ENCODE assay signal across 1 cellular context in genomic region chr5:137753227-137753985, GRCh38.
TF ChIP-seq lines count a peak whose summit lies in the region.

No MANE protein-coding gene starts in this region.

TF ChIP-seq in K562, 482 proteins besides CTCF, POLR2A, EP300 and RAD21 (continued from another document):
- TF ChIP-seq AFF4 (CRISPR knock-in tag; IDR thresholded peaks at IDR 0.05) (peak; percentile 89; the same call in 1 of the 2 replicates), ZNF766 (CRISPR knock-in tag; conservative IDR thresholded peaks at IDR 0.05) (no peak), ETV6 (IDR thresholded peaks at IDR 0.05; ENCODE audit: borderline replicate concordance in 1 of 2, low read depth in 2 of 2, low read length in 1 of 2) (no peak), ETV6 (CRISPR knock-in tag; IDR thresholded peaks at IDR 0.05; ENCODE audit: borderline replicate concordance) (0 out of 2 replicates have a peak, but pooled peaks have one; percentile 17), ZNF586 (CRISPR knock-in tag; conservative IDR thresholded peaks at IDR 0.05) (no peak), SAP30 (IDR thresholded peaks at IDR 0.05; ENCODE audit: borderline replicate concordance, insufficient read depth, low read depth, low read length, poor library complexity, severe bottlenecking) (peak; percentile 55), EGR1 (conservative IDR thresholded peaks at IDR 0.05) (0 out of 2 replicates have a peak, but pooled peaks have one; percentile 15), THRAP3 (IDR thresholded peaks at IDR 0.05; ENCODE audit: borderline replicate concordance) (no peak), POLR2G (IDR thresholded peaks at IDR 0.05; ENCODE audit: low read depth, low read length) (peak; percentile 48), ZNF224 (CRISPR knock-in tag; IDR thresholded peaks at IDR 0.05) (0 out of 2 replicates have a peak, but pooled peaks have one; percentile 62), FOXK1 (CRISPR knock-in tag; IDR thresholded peaks at IDR 0.05; ENCODE audit: borderline replicate concordance) (0 out of 2 replicates have a peak, but pooled peaks have one; percentile 15), POLR3G (IDR thresholded peaks at IDR 0.05; ENCODE audit: extremely low read depth, insufficient read length, insufficient replicate concordance) (no peak), SUPT5H (IDR thresholded peaks at IDR 0.05) (no peak), CBX8 (IDR thresholded peaks at IDR 0.05; ENCODE audit: borderline replicate concordance, extremely low read depth, low read depth, low read length, poor library complexity, severe bottlenecking) (no peak), HDAC1 (IDR thresholded peaks at IDR 0.05) (0 out of 4 replicates have a peak, but pooled peaks of 1 of the 2 experiments have one; percentile 34)
- TF ChIP-seq, protein P1, sequence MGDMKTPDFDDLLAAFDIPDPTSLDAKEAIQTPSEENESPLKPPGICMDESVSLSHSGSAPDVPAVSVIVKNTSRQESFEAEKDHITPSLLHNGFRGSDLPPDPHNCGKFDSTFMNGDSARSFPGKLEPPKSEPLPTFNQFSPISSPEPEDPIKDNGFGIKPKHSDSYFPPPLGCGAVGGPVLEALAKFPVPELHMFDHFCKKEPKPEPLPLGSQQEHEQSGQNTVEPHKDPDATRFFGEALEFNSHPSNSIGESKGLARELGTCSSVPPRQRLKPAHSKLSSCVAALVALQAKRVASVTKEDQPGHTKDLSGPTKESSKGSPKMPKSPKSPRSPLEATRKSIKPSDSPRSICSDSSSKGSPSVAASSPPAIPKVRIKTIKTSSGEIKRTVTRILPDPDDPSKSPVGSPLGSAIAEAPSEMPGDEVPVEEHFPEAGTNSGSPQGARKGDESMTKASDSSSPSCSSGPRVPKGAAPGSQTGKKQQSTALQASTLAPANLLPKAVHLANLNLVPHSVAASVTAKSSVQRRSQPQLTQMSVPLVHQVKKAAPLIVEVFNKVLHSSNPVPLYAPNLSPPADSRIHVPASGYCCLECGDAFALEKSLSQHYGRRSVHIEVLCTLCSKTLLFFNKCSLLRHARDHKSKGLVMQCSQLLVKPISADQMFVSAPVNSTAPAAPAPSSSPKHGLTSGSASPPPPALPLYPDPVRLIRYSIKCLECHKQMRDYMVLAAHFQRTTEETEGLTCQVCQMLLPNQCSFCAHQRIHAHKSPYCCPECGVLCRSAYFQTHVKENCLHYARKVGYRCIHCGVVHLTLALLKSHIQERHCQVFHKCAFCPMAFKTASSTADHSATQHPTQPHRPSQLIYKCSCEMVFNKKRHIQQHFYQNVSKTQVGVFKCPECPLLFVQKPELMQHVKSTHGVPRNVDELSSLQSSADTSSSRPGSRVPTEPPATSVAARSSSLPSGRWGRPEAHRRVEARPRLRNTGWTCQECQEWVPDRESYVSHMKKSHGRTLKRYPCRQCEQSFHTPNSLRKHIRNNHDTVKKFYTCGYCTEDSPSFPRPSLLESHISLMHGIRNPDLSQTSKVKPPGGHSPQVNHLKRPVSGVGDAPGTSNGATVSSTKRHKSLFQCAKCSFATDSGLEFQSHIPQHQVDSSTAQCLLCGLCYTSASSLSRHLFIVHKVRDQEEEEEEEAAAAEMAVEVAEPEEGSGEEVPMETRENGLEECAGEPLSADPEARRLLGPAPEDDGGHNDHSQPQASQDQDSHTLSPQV (IDR thresholded peaks at IDR 0.05) = 0 out of 2 replicates have a peak, but pooled peaks have one; percentile 20
- TF ChIP-seq, protein P2, sequence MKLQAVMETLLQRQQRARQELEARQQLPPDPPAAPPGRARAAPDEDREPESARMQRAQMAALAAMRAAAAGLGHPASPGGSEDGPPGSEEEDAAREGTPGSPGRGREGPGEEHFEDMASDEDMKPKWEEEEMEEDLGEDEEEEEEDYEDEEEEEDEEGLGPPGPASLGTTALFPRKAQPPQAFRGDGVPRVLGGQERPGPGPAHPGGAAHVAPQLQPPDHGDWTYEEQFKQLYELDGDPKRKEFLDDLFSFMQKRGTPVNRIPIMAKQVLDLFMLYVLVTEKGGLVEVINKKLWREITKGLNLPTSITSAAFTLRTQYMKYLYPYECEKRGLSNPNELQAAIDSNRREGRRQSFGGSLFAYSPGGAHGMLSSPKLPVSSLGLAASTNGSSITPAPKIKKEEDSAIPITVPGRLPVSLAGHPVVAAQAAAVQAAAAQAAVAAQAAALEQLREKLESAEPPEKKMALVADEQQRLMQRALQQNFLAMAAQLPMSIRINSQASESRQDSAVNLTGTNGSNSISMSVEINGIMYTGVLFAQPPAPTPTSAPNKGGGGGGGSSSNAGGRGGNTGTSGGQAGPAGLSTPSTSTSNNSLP (IDR thresholded peaks at IDR 0.05; ENCODE audit: borderline replicate concordance, low read depth, low read length) = no peak
